In the genomic region with DNA sequence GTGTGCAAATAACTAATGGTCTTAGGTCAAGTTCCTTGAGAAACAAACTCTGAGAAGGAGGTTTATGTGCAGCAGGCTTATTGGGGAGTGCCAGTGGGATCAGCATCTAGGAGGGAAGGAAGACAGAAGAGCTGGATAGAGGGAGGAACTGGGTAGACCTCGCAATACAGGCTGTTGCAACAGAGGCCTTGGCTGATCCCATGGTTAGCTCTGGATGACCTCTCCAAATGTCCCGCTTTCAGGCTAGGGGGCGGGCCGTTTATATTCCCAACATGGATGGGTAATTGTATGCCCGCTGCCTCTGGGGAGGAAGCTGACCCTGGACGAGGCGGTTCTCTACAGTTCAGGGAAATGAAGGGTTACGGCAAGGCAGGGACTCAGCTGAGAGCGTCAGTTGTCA, we compare ENCODE assay signal across 25 cellular contexts. TPM values are rescaled to one million over a fixed set of nuclear protein-coding genes. Genes with fewer than 3 reads are reported as not detected.
"Had no signal": no experiment of that assay in that cellular context is flagged by ENCODE, and none has a peak within 500 bp of the region (broad histone marks: within the 10 kb centered on the region; RNA-seq: fewer than 3 reads in every experiment).

No MANE protein-coding gene starts in this region.

- ATAC-seq: activated T-cell treated with anti-CD3 and anti-CD28 coated beads, Interleukin-2, amount 50 U/mL, for 4 hours; Right ventricle myocardium inferior had no signal

- H3K4me2 ChIP-seq: KMS-11, SK-N-SH had no signal

- H3K9me3 ChIP-seq: SK-N-SH had no signal

- DNase-seq: activated CD4-positive, alpha-beta memory T cell treated with anti-CD3 and anti-CD28 coated beads for 36 hours; activated CD4-positive, alpha-beta T cell treated with anti-CD3 and anti-CD28 coated beads, Interleukin-2, amount 10 ng/mL, durations not matched to agents 7 days and 5 days; activated CD4-positive, CD25-positive, alpha-beta regulatory T cell; activated CD8-positive, alpha-beta memory T cell treated with anti-CD3 and anti-CD28 coated beads for 24 hours; activated effector memory CD4-positive, alpha-beta T cell treated with anti-CD3 and anti-CD28 coated beads, Interleukin-2, amount 50 U/mL, for 16 hours; activated naive CD4-positive, alpha-beta T cell treated with Interleukin-2 at 50 U/mL for 16 hours; activated T-cell treated with anti-CD3 and anti-CD28 coated beads, Interleukin-2, amount 50 U/mL, for 4 hours; amygdala; NCI-H1092; NCI-H1436; NCI-H1694 treated with DMSO at 0.1 percent for 48 hours; NCI-H2029 treated with DMSO at 0.1 percent for 48 hours; NCI-H345; NCI-H510A; NCI-H526 treated with DMSO at 0.1 percent for 48 hours; NCI-H82; RPMI8226; SK-N-SH; T-helper 1 cell had no signal

- H3K9ac ChIP-seq: KMS-11, SK-N-SH had no signal

- H3K27ac ChIP-seq: KMS-11, VCaP had no signal

RNA-seq across cellular contexts. Expression of gene CAPN13, which starts 14.7 kb away (rescaled TPM):
- total RNA-seq: activated CD4-positive, alpha-beta memory T cell treated with anti-CD3 and anti-CD28 coated beads for 36 hours; activated CD4-positive, alpha-beta T cell treated with anti-CD3 and anti-CD28 coated beads, Interleukin-2, amount 10 ng/mL, durations not matched to agents 7 days and 5 days; cardiac septum; MCF 10A; Right ventricle myocardium inferior; T-helper 2 cell treated with Interferon-gamma antibody and Interleukin-4, amounts not matched to agents 100 ng/mL and 5 ng/mL, for 36 hours had no signal
- polyA plus RNA-seq: SK-N-SH had no signal
